ENCODE assay signal across 2 cellular contexts in genomic region chr17:35795871-35796265, GRCh38.
TF ChIP-seq lines count a peak whose summit lies in the region.

No MANE protein-coding gene starts in this region.

TF ChIP-seq in GM23338, 12 proteins besides CTCF, POLR2A, EP300 and RAD21 (continued from another document):
- TF ChIP-seq, protein P1, sequence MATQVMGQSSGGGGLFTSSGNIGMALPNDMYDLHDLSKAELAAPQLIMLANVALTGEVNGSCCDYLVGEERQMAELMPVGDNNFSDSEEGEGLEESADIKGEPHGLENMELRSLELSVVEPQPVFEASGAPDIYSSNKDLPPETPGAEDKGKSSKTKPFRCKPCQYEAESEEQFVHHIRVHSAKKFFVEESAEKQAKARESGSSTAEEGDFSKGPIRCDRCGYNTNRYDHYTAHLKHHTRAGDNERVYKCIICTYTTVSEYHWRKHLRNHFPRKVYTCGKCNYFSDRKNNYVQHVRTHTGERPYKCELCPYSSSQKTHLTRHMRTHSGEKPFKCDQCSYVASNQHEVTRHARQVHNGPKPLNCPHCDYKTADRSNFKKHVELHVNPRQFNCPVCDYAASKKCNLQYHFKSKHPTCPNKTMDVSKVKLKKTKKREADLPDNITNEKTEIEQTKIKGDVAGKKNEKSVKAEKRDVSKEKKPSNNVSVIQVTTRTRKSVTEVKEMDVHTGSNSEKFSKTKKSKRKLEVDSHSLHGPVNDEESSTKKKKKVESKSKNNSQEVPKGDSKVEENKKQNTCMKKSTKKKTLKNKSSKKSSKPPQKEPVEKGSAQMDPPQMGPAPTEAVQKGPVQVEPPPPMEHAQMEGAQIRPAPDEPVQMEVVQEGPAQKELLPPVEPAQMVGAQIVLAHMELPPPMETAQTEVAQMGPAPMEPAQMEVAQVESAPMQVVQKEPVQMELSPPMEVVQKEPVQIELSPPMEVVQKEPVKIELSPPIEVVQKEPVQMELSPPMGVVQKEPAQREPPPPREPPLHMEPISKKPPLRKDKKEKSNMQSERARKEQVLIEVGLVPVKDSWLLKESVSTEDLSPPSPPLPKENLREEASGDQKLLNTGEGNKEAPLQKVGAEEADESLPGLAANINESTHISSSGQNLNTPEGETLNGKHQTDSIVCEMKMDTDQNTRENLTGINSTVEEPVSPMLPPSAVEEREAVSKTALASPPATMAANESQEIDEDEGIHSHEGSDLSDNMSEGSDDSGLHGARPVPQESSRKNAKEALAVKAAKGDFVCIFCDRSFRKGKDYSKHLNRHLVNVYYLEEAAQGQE (IDR thresholded peaks at IDR 0.05; ENCODE audit: unreplicated experiment) = no peak
- TF ChIP-seq NANOG (IDR thresholded peaks at IDR 0.05; ENCODE audit: borderline replicate concordance) (no peak), JUNB (IDR thresholded peaks at IDR 0.05; ENCODE audit: unreplicated experiment) (no peak), ZNF462 (CRISPR knock-in tag; IDR thresholded peaks at IDR 0.05) (no peak), ZNF114 (CRISPR knock-in tag; IDR thresholded peaks at IDR 0.05) (no peak)

TF ChIP-seq in WTC11, 78 proteins besides CTCF, POLR2A, EP300 and RAD21 (continued from another document):
- TF ChIP-seq SP1 (CRISPR knock-in tag; conservative IDR thresholded peaks at IDR 0.05) = no peak
- TF ChIP-seq ZNF396 (CRISPR knock-in tag; IDR thresholded peaks at IDR 0.05; ENCODE audit: borderline replicate concordance) = no peak
- no peak for TF ChIP-seq GABPB1 (CRISPR knock-in tag; IDR thresholded peaks at IDR 0.05)
- no peak for TF ChIP-seq ZNF232 (CRISPR knock-in tag; IDR thresholded peaks at IDR 0.05)
- TF ChIP-seq ATF2 (CRISPR knock-in tag; IDR thresholded peaks at IDR 0.05; ENCODE audit: borderline replicate concordance, low read depth) = no peak
- TF ChIP-seq ETV6 (CRISPR knock-in tag; IDR thresholded peaks at IDR 0.05) = no peak
- TF ChIP-seq NR2C2 (CRISPR knock-in tag; IDR thresholded peaks at IDR 0.05) = no peak
